In genomic region chr4:145181091-145181501, GRCh38 we compare ENCODE assay signal across 8 cellular contexts. TPM values are rescaled to one million over a fixed set of nuclear protein-coding genes. Genes with fewer than 3 reads are reported as not detected.
A peak's percentile ranks its signal among the peaks of the same experiment; 100 is the strongest.
DNase-seq lines count a peak whose midpoint lies in the region; ATAC-seq and TF ChIP-seq lines count a peak whose summit lies in the region.

No MANE protein-coding gene starts in this region.

- POLR2A ChIA-PET in AG04450 (lab: Yijun Ruan, JAX) = interaction anchor here (0.8 kb wide), 1 partner anchor 83 kb away, joined by 3 read pairs; the partner anchor contains the start of genes ABCE1 and ANAPC10

- TF ChIP-seq CTCF in AG04450 (IDR thresholded peaks at IDR 0.05; ENCODE audit: low read depth, low read length) (no peak), breast epithelium (IDR thresholded peaks at IDR 0.05) (no peak)

- intact Hi-C loops in breast epithelium (cut with DNase I; ENCODE audit: low total_unique reads) = no loop called here

- H3K4me1 ChIP-seq in breast epithelium (peaks cover 0 to 11% of the 10 kb centered on the region in 2 donors), muscle layer of colon (ENCODE audit: insufficient read depth, low read length) (peaks cover 22% of the 10 kb centered on the region)

- DNase-seq in AG04450 (ENCODE audit: low read depth, low spot score) (no peak), breast epithelium (ENCODE audit: low spot score in 2 of 2) (no peak), NCI-H146 treated with DMSO at 0.1 percent for 48 hours (lab: John Stamatoyannopoulos, UW; ENCODE audit: unreplicated experiment) (no peak), HT-29 (ENCODE audit: low spot score) (no peak), HCEC 1CT (no peak)
- no peak for DNase-seq in stimulated activated CD4-positive, alpha-beta T cell treated with anti-CD3 and anti-CD28 coated beads, Interleukin-4, amount 100 ng/mL, for 24 hours

- peak overlapping the region; percentile 66 for H3K4me3 ChIP-seq in AG04450 (ENCODE audit: low read depth, low read length)
- H3K4me3 ChIP-seq in breast epithelium = peak overlapping the region; percentile 66 to 88 (median 82)
- peak overlapping the region; percentile 69 to 81 for H3K4me3 ChIP-seq in muscle layer of colon (ENCODE audit: low read depth in 1 of 2, low read length in 2 of 2)

- TF ChIP-seq POLR2A in breast epithelium (IDR thresholded peaks at IDR 0.05) = no peak

- H3K27ac ChIP-seq in AG04450 (ENCODE audit: low read depth, low read length) = no peak overlapping the region
- peak overlapping the region; percentile 96 to 98 for H3K27ac ChIP-seq in breast epithelium
- H3K27ac ChIP-seq in muscle layer of colon (ENCODE audit: low read depth, low read length) = peak overlapping the region; percentile 82

- H3K27me3 ChIP-seq in AG04450 (ENCODE audit: control insufficient read depth, insufficient read depth, low read length) (peaks cover 3% of the 10 kb centered on the region), breast epithelium (no peaks in the 10 kb centered on the region), muscle layer of colon (ENCODE audit: control insufficient read depth in 1 of 2, insufficient read depth in 2 of 2, low read length in 2 of 2) (no peaks in the 10 kb centered on the region)

- H3K36me3 ChIP-seq in breast epithelium (no peaks in the 10 kb centered on the region), muscle layer of colon (ENCODE audit: insufficient read depth, low read length) (no peaks in the 10 kb centered on the region)

- CTCF ChIA-PET in AG04450 (lab: Charles Lee) = interaction anchor here (0.6 to 3.0 kb wide), 4 partner anchors 36 to 429 kb away, joined by 3 to 11 read pairs (median 5); no protein-coding TSS in a partner anchor

- peak; percentile 0 for ATAC-seq in HG02973 (IDR thresholded peaks at IDR 0.05; ENCODE audit: unreplicated experiment)

- H3K9me3 ChIP-seq in AG04450 (ENCODE audit: control insufficient read depth, insufficient read depth, low read length) (no peaks in the 10 kb centered on the region), breast epithelium (no peaks in the 10 kb centered on the region), muscle layer of colon (ENCODE audit: low read length) (no peaks in the 10 kb centered on the region)

- H3K9ac ChIP-seq in muscle layer of colon (ENCODE audit: low read length) = peak overlapping the region; percentile 76

RNA-seq across cellular contexts. Expression of gene OTUD4, which starts 0.7 kb away (rescaled TPM):
- 19.7 and 27.1 TPM in 2 replicates for polyA plus RNA-seq in AG04450 (2011; rRNA removed)
- polyA minus RNA-seq in AG04450 (2011; rRNA and poly(A)+ RNA removed) = 23.9 and 33.6 TPM in 2 replicates
- 10 to 100 TPM; 22.9 to 55.8 (median 35.7) TPM for total RNA-seq in breast epithelium
- 10.0 and 11.1 TPM in 2 replicates for total RNA-seq in HT-29 (2014; rRNA removed; shearing (Covaris generic))
